Comparison of ENCODE assay signal across 9 cellular contexts in genomic region chr3:100002599-100003350, GRCh38.
DNase-seq lines count a peak whose midpoint lies in the region; ATAC-seq, FAIRE-seq and TF ChIP-seq lines count a peak whose summit lies in the region.
"Had no signal": no experiment of that assay in that cellular context is flagged by ENCODE, and none has a peak within 500 bp of the region (broad histone marks: within the 10 kb centered on the region; RNA-seq: fewer than 3 reads in every experiment).

No MANE protein-coding gene starts in this region.

- no peak overlapping the region for H3K27ac ChIP-seq in GM12878 (ENCODE audit: control insufficient read depth, insufficient read depth)
- H3K27ac ChIP-seq in right lobe of liver, result no peak overlapping the region

- peaks cover 14% of the 10 kb centered on the region for H3K4me1 Mint-ChIP-seq in T-helper 2 cell treated with Interferon-gamma antibody and Interleukin-4, amounts not matched to agents 5 μg/mL and 100 μg/mL, for 36 hours (ENCODE audit: low read depth)

- no TSS peak for BruUV-seq in GM12878 (replicated peaks; lab: Mats Ljungman, UMichigan)

- ATAC-seq in GM12878 (no peak), right lobe of liver (peak; percentile 46 to 97 (median 64)), HG02623 (IDR thresholded peaks at IDR 0.05; ENCODE audit: unreplicated experiment) (no peak)

- H3K9me3 Mint-ChIP-seq in T-helper 2 cell treated with Interferon-gamma antibody and Interleukin-4, amounts not matched to agents 5 μg/mL and 100 μg/mL, for 36 hours, result no peaks in the 10 kb centered on the region

- no peak overlapping the region for H3K9ac ChIP-seq in GM12878 (ENCODE audit: control insufficient read depth, insufficient read depth, low read length)

- TF ChIP-seq CTCF in GM12878 (IDR thresholded peaks at IDR 0.05 in 2 of 3, conservative IDR thresholded peaks at IDR 0.05 in 1 of 3; ENCODE audit: control insufficient read depth in 2 of 3, extremely low read depth in 1 of 3, insufficient read depth in 1 of 3, low read depth in 3 of 3, low read length in 3 of 3) (no peak), right lobe of liver (IDR thresholded peaks at IDR 0.05) (no peak)

- H3K36me3 ChIP-seq in GM12878 (ENCODE audit: control insufficient read depth in 2 of 2, insufficient read depth in 2 of 2, low read length in 1 of 2) (no peaks in the 10 kb centered on the region), right lobe of liver (no peaks in the 10 kb centered on the region)

- no peak for TF ChIP-seq EP300 in GM12878 (IDR thresholded peaks at IDR 0.05; ENCODE audit: borderline replicate concordance in 1 of 2, control insufficient read depth in 1 of 2, low read depth in 2 of 2, low read length in 2 of 2)

- no peaks in the 10 kb centered on the region for H3K27me3 Mint-ChIP-seq in T-helper 2 cell treated with Interferon-gamma antibody and Interleukin-4, amounts not matched to agents 5 μg/mL and 100 μg/mL, for 36 hours (ENCODE audit: low read depth)

- DNase-seq in AG08396 (ENCODE audit: low spot score), result peak; percentile 61
- peak; percentile 82 for DNase-seq in HS-5 (ENCODE audit: low read depth)
- no peak for DNase-seq in GM12878 (ENCODE audit: low read depth, low spot score)
- DNase-seq in right lobe of liver, result no peak
- no peak for DNase-seq in DMS114 treated with DMSO at 0.1 percent for 48 hours (lab: John Stamatoyannopoulos, UW; ENCODE audit: unreplicated experiment)
- no peak for DNase-seq in T-helper 2 cell treated with Interferon-gamma antibody and Interleukin-4, amounts not matched to agents 5 μg/mL and 100 μg/mL, for 36 hours (ENCODE audit: low spot score)
- DNase-seq in activated CD4-positive, alpha-beta T cell treated with anti-CD3 and anti-CD28 coated beads, Interleukin-2, amount 50 U/mL, for 1 hour, result no peak

- no peak overlapping the region for H3K27ac Mint-ChIP-seq in T-helper 2 cell treated with Interferon-gamma antibody and Interleukin-4, amounts not matched to agents 5 μg/mL and 100 μg/mL, for 36 hours

- POLR2A ChIA-PET in GM12878 (lab: Charles Lee), result no interaction called here

- peak; percentile 41 for FAIRE-seq in GM12878 (lab: Jason Lieb, UNC)
- FAIRE-seq: endometrium had no signal

- H3K9me3 ChIP-seq in GM12878 (replicated peaks; ENCODE audit: control insufficient read depth, insufficient read depth, low read length) (no peaks in the 10 kb centered on the region), right lobe of liver (no peaks in the 10 kb centered on the region)

- SMC1A ChIA-PET in GM12878 (lab: Charles Lee; ENCODE audit: uncharacterized antibody, unreplicated experiment), result interaction anchor here (0.7 to 1.4 kb wide), 4 partner anchors 33 to 251 kb away, joined by 3 to 5 read pairs (median 4); no protein-coding TSS in a partner anchor

- no peak overlapping the region for H2AFZ ChIP-seq in GM12878 (ENCODE audit: control insufficient read depth, low read depth, low read length)

- H4K20me1 ChIP-seq in GM12878 (ENCODE audit: control insufficient read depth, insufficient read depth), result no peaks in the 10 kb centered on the region

- CTCF ChIA-PET in GM12878 (lab: Yijun Ruan, JAX), result interaction anchor here (1.3 kb wide), 1 partner anchor 10 kb away, joined by 3 read pairs; no protein-coding TSS in a partner anchor

- no peak overlapping the region for H3K4me2 ChIP-seq in GM12878 (ENCODE audit: control insufficient read depth, insufficient read depth)

- H3K79me2 ChIP-seq in GM12878 (ENCODE audit: control insufficient read depth, insufficient read depth, low read length), result no peaks in the 10 kb centered on the region

- RAD21 ChIA-PET in GM12878 (lab: Charles Lee; ENCODE audit: unreplicated experiment), result interaction anchor here (1.5 to 1.7 kb wide), 2 partner anchors 29 to 159 kb away, joined by 3 to 5 read pairs; no protein-coding TSS in a partner anchor

- H3K36me3 Mint-ChIP-seq in T-helper 2 cell treated with Interferon-gamma antibody and Interleukin-4, amounts not matched to agents 5 μg/mL and 100 μg/mL, for 36 hours (ENCODE audit: low read depth), result peaks cover 5% of the 10 kb centered on the region

- in situ Hi-C loops in GM12878 (cut with MboI), result no loop called here

- H3K4me3 ChIP-seq in GM12878 (no peak overlapping the region), right lobe of liver (no peak overlapping the region)

- intact Hi-C loops in GM12878 (cut with micrococcal nuclease; ENCODE audit: unreplicated experiment), result no loop called here
- intact Hi-C loops in right lobe of liver (cut with DNase I), result no loop called here

- H3K27me3 ChIP-seq in GM12878 (replicated peaks in 1 of 2; ENCODE audit: control insufficient read depth in 2 of 2, insufficient read depth in 2 of 2, low read length in 1 of 2) (no peaks in the 10 kb centered on the region), right lobe of liver (no peaks in the 10 kb centered on the region)

- H3K4me3 Mint-ChIP-seq in T-helper 2 cell treated with Interferon-gamma antibody and Interleukin-4, amounts not matched to agents 5 μg/mL and 100 μg/mL, for 36 hours, result no peak overlapping the region

- no peak for TF ChIP-seq RAD21 in GM12878 (IDR thresholded peaks at IDR 0.05; ENCODE audit: insufficient read depth, low read depth, low read length)

- H3K4me1 ChIP-seq in GM12878 (ENCODE audit: control insufficient read depth, insufficient read depth, low read length) (peaks cover 2% of the 10 kb centered on the region; the same call in 1 of the 2 replicates), right lobe of liver (no peaks in the 10 kb centered on the region)

- TF ChIP-seq POLR2A in GM12878 (IDR thresholded peaks at IDR 0.05; ENCODE audit: low read depth, low read length) (no peak), right lobe of liver (IDR thresholded peaks at IDR 0.05) (no peak)

- WGBS in GM12878 (ENCODE audit: insufficient coverage, insufficient replicate concordance, low lambda C conversion rate, missing lambda C conversion rate), result 99% methylated on average over 4 of the region's 4 CpGs
- 41% methylated on average over 4 of the region's 4 CpGs for WGBS in right lobe of liver (ENCODE audit: insufficient coverage, low coverage, low lambda C conversion rate, missing lambda C conversion rate)

TF ChIP-seq in GM12878, 131 proteins besides CTCF, POLR2A, EP300 and RAD21 (continues in another document):
- TF ChIP-seq PRDM15 (CRISPR knock-in tag; IDR thresholded peaks at IDR 0.05), result no peak
- no peak for TF ChIP-seq BRCA1 (IDR thresholded peaks at IDR 0.05; ENCODE audit: low read depth, low read length)
- no peak for TF ChIP-seq ZNF687 (IDR thresholded peaks at IDR 0.05)

Comparison
In these comparisons a context has a peak if more than half of its experiments do, and no peak if none do; other contexts are left out.
1. DNase-seq: peak in AG08396 (single experiment) and HS-5 (single experiment); none in GM12878 (single experiment), right lobe of liver (0 of 3), DMS114 treated with DMSO at 0.1 percent for 48 hours (single experiment), T-helper 2 cell treated with Interferon-gamma antibody and Interleukin-4, amounts not matched to agents 5 μg/mL and 100 μg/mL, for 36 hours (single experiment) and activated CD4-positive, alpha-beta T cell treated with anti-CD3 and anti-CD28 coated beads, Interleukin-2, amount 50 U/mL, for 1 hour (single experiment).
2. ATAC-seq: peak in right lobe of liver (4 of 4); none in GM12878 (single experiment) and HG02623 (single experiment).